Comparison of ENCODE assay signal across 8 cellular contexts in genomic region chr5:95631991-95632675, GRCh38.
DNase-seq lines count a peak whose midpoint lies in the region; ATAC-seq and FAIRE-seq lines count a peak whose summit lies in the region.

No MANE protein-coding gene starts in this region.

- peak; percentile 84 for ATAC-seq in GM21381 (IDR thresholded peaks at IDR 0.05; ENCODE audit: unreplicated experiment)

- peak; percentile 60 for DNase-seq in CD1c-positive myeloid dendritic cell (ENCODE audit: extremely low spot score)
- DNase-seq in HTR-8/SVneo (ENCODE audit: insufficient read length, low spot score), result no peak
- peak; percentile 67 to 72 for DNase-seq in activated CD4-positive, alpha-beta T cell treated with anti-CD3 and anti-CD28 coated beads, Interleukin-2, amount 50 U/mL, for 48 hours
- DNase-seq in fibroblast of gingiva (ENCODE audit: low read depth), result peak; percentile 26
- peak; percentile 48 for DNase-seq in stimulated activated CD8-positive, alpha-beta memory T cell treated with anti-CD3 and anti-CD28 coated beads, Interleukin-12 subunit alpha, Interleukin-12 subunit beta, amount 100 ng/mL, for 1 hour (ENCODE audit: low read depth)
- no peak for DNase-seq in NCI-H1092 (lab: John Stamatoyannopoulos, UW)
- DNase-seq in HuH-7.5 (ENCODE audit: low spot score), result no peak

- peak; percentile 33 for FAIRE-seq in HTR-8/SVneo (lab: Jason Lieb, UNC)

Comparison
In these comparisons a context has a peak if more than half of its experiments do, and no peak if none do; other contexts are left out.
1. DNase-seq: peak in CD1c-positive myeloid dendritic cell (single experiment), activated CD4-positive, alpha-beta T cell treated with anti-CD3 and anti-CD28 coated beads, Interleukin-2, amount 50 U/mL, for 48 hours (2 of 2), fibroblast of gingiva (single experiment) and stimulated activated CD8-positive, alpha-beta memory T cell treated with anti-CD3 and anti-CD28 coated beads, Interleukin-12 subunit alpha, Interleukin-12 subunit beta, amount 100 ng/mL, for 1 hour (single experiment); none in HTR-8/SVneo (single experiment), NCI-H1092 (single experiment) and HuH-7.5 (single experiment).